ENCODE assay signal across 8 cellular contexts in the genomic region with DNA sequence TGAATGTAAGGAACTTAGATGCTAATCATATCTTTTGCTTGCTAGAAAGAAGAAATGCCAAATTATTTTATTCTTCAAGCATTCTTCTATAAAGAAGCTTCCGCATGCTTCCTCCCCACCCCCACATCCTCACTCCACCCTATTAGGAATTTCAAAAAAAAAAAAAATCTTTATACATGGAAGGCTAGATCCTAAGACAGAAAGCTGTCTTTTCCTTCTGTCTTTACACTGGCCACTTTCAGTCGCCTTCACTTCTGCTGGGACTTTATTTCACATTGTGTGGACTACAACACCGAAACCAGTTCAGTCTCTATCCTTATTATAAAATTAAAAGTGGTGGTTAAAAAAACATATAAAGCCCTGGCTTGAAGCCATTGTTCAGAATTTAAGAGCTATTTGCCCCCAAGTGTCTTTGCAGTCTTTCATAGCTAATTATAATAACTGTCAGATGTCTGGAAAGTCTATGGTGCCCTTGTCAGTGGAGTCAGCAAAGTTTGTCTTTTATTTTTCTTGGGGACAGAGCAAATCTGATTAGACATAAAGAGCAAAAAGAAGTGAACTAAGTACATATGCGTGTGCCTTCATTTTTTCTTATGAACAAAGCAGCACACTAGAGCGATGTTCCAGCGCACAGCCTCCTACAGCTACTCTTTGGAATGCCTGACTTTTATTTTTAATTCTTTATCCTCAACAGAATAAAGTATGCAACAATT.
DNase-seq lines count a peak whose midpoint lies in the region; ATAC-seq and TF ChIP-seq lines count a peak whose summit lies in the region.

No MANE protein-coding gene starts in this region.

- no peaks in the 10 kb centered on the region for H3K4me1 Mint-ChIP-seq in activated T-helper 17 cell treated with anti-CD3 and anti-CD28 coated beads, Interleukin-2, amount 50 U/mL, for 72 hours

- no peak for ATAC-seq in activated T-helper 17 cell treated with anti-CD3 and anti-CD28 coated beads, Interleukin-2, amount 50 U/mL, for 72 hours (replicated peaks)
- peak; percentile 61 to 66 for ATAC-seq in right cardiac atrium
- ATAC-seq in GM19467 (IDR thresholded peaks at IDR 0.05; ENCODE audit: unreplicated experiment), result no peak
- no peak for ATAC-seq in GM21367 (IDR thresholded peaks at IDR 0.05; ENCODE audit: unreplicated experiment)

- H3K4me3 Mint-ChIP-seq in activated T-helper 17 cell treated with anti-CD3 and anti-CD28 coated beads, Interleukin-2, amount 50 U/mL, for 72 hours, result no peak overlapping the region

- no peaks in the 10 kb centered on the region for H3K36me3 Mint-ChIP-seq in activated T-helper 17 cell treated with anti-CD3 and anti-CD28 coated beads, Interleukin-2, amount 50 U/mL, for 72 hours (ENCODE audit: low read depth)

- DNase-seq in Caki2 (ENCODE audit: low read depth) (peak; percentile 43), right cardiac atrium (no peak), GM13977 (ENCODE audit: low spot score) (no peak)

- H3K4me3 ChIP-seq in right cardiac atrium (ENCODE audit: low read length) (peak overlapping the region; percentile 99), skin epidermis (peak overlapping the region; percentile 31 to 52 (median 43))

- TF ChIP-seq RAD21 in Ishikawa (IDR thresholded peaks at IDR 0.05; ENCODE audit: low read depth), result no peak

- intact Hi-C loops in right cardiac atrium (cut with DNase I), result no loop called here

- no peak for TF ChIP-seq CTCF in GM13977 (IDR thresholded peaks at IDR 0.05; ENCODE audit: extremely low read depth, insufficient read depth, missing control alignments)

- H3K27ac ChIP-seq in right cardiac atrium (ENCODE audit: low read length), result peak overlapping the region; percentile 64
- H3K27ac ChIP-seq in skin epidermis, result peak overlapping the region in 20 of 21 experiments; percentile 5 to 88 (median 66)

- TF ChIP-seq EP300 in Ishikawa (IDR thresholded peaks at IDR 0.05; ENCODE audit: borderline replicate concordance), result no peak

- no peaks in the 10 kb centered on the region for H3K27me3 ChIP-seq in right cardiac atrium (ENCODE audit: control insufficient read depth, insufficient read depth)

- H3K27me3 Mint-ChIP-seq in activated T-helper 17 cell treated with anti-CD3 and anti-CD28 coated beads, Interleukin-2, amount 50 U/mL, for 72 hours, result no peaks in the 10 kb centered on the region

- peak overlapping the region; percentile 78 for H3K27ac Mint-ChIP-seq in activated T-helper 17 cell treated with anti-CD3 and anti-CD28 coated beads, Interleukin-2, amount 50 U/mL, for 72 hours

- no peaks in the 10 kb centered on the region for H3K4me1 ChIP-seq in right cardiac atrium (ENCODE audit: control insufficient read depth, insufficient read depth, low read length)

- 4% methylated on average over 6 of the region's 6 CpGs for WGBS in right cardiac atrium

- in situ Hi-C loops in Caki2 (cut with HindIII; ENCODE audit: low pct_unique_long_range_greater_than_20kb, low sequenced_read_pairs) (no loop called here), GM13977 (cut with MboI; ENCODE audit: low pct_unique_long_range_greater_than_20kb, low sequenced_read_pairs, unreplicated experiment) (no loop called here)

- no peaks in the 10 kb centered on the region for H3K9me3 ChIP-seq in right cardiac atrium (ENCODE audit: control insufficient read depth, low read length)

- no peaks in the 10 kb centered on the region for H3K9me3 Mint-ChIP-seq in activated T-helper 17 cell treated with anti-CD3 and anti-CD28 coated beads, Interleukin-2, amount 50 U/mL, for 72 hours

TF ChIP-seq in Ishikawa, 13 proteins besides CTCF, POLR2A, EP300 and RAD21:
- TF ChIP-seq MAX (IDR thresholded peaks at IDR 0.05) (0 out of 2 replicates have a peak, but pooled peaks have one; percentile 21), TEAD4 (IDR thresholded peaks at IDR 0.05) (no peak), CREB1 (IDR thresholded peaks at IDR 0.05; ENCODE audit: low read depth) (no peak)
- TF ChIP-seq, protein P1, sequence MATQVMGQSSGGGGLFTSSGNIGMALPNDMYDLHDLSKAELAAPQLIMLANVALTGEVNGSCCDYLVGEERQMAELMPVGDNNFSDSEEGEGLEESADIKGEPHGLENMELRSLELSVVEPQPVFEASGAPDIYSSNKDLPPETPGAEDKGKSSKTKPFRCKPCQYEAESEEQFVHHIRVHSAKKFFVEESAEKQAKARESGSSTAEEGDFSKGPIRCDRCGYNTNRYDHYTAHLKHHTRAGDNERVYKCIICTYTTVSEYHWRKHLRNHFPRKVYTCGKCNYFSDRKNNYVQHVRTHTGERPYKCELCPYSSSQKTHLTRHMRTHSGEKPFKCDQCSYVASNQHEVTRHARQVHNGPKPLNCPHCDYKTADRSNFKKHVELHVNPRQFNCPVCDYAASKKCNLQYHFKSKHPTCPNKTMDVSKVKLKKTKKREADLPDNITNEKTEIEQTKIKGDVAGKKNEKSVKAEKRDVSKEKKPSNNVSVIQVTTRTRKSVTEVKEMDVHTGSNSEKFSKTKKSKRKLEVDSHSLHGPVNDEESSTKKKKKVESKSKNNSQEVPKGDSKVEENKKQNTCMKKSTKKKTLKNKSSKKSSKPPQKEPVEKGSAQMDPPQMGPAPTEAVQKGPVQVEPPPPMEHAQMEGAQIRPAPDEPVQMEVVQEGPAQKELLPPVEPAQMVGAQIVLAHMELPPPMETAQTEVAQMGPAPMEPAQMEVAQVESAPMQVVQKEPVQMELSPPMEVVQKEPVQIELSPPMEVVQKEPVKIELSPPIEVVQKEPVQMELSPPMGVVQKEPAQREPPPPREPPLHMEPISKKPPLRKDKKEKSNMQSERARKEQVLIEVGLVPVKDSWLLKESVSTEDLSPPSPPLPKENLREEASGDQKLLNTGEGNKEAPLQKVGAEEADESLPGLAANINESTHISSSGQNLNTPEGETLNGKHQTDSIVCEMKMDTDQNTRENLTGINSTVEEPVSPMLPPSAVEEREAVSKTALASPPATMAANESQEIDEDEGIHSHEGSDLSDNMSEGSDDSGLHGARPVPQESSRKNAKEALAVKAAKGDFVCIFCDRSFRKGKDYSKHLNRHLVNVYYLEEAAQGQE (IDR thresholded peaks at IDR 0.05; ENCODE audit: low read depth), result no peak
TF ChIP-seq in Ishikawa: peak in this region for 1.

Comparison
In these comparisons a context has a peak if more than half of its experiments do, and no peak if none do; other contexts are left out.
1. ATAC-seq: peak in right cardiac atrium (2 of 2); none in activated T-helper 17 cell treated with anti-CD3 and anti-CD28 coated beads, Interleukin-2, amount 50 U/mL, for 72 hours (single experiment), GM19467 (single experiment) and GM21367 (single experiment).